ENCODE assay signal across 20 cellular contexts in genomic region chr2:208489687-208490086, GRCh38.
DNase-seq lines count a peak whose midpoint lies in the region; ATAC-seq and TF ChIP-seq lines count a peak whose summit lies in the region.
"Had no signal": no experiment of that assay in that cellular context is flagged by ENCODE, and none has a peak within 500 bp of the region (broad histone marks: within the 10 kb centered on the region; RNA-seq: fewer than 3 reads in every experiment).

No MANE protein-coding gene starts in this region.

- ATAC-seq in HG02870 (IDR thresholded peaks at IDR 0.05; ENCODE audit: unreplicated experiment): no peak

- no peaks in the 10 kb centered on the region for H3K36me3 ChIP-seq in hepatocyte (replicated peaks; ENCODE audit: insufficient read depth, low read depth)
- no peaks in the 10 kb centered on the region for H3K36me3 ChIP-seq in esophagus squamous epithelium
- H3K36me3 ChIP-seq: neural progenitor cell, tibial nerve had no signal

- intact Hi-C loops in esophagus squamous epithelium (cut with DNase I): no loop called here

- H4K20me1 ChIP-seq in hepatocyte (ENCODE audit: insufficient read depth, poor library complexity, severe bottlenecking): no peaks in the 10 kb centered on the region

- no peak overlapping the region for H3K4me3 ChIP-seq in hepatocyte
- no peak overlapping the region for H3K4me3 ChIP-seq in esophagus squamous epithelium
- H3K4me3 ChIP-seq: neural progenitor cell, PC-9, tibial nerve had no signal

- no peak for TF ChIP-seq POLR2A in esophagus squamous epithelium (IDR thresholded peaks at IDR 0.05)

- H3K4me1 ChIP-seq in hepatocyte (ENCODE audit: insufficient read depth) (peaks cover 6% of the 10 kb centered on the region), esophagus squamous epithelium (peaks cover 0 to 5% (median 0%) of the 10 kb centered on the region in 3 donors)
- H3K4me1 ChIP-seq: tibial nerve had no signal

- WGBS in hepatocyte (ENCODE audit: low lambda C conversion rate, missing lambda C conversion rate): 23% methylated on average over 2 of the region's 2 CpGs
- WGBS in esophagus squamous epithelium, 2 donors: 0 to 11% methylated on average over 2 of the region's 2 CpGs

- no peaks in the 10 kb centered on the region for H3K9me2 ChIP-seq in hepatocyte (replicated peaks; ENCODE audit: insufficient read depth)

- no peak overlapping the region for H3K4me2 ChIP-seq in hepatocyte
- H3K4me2 ChIP-seq: neural progenitor cell, PC-9 had no signal

- H3K27me3 ChIP-seq in hepatocyte: no peaks in the 10 kb centered on the region
- no peaks in the 10 kb centered on the region for H3K27me3 ChIP-seq in esophagus squamous epithelium
- H3K27me3 ChIP-seq: neural progenitor cell, tibial nerve had no signal

- H2AFZ ChIP-seq in hepatocyte: no peak overlapping the region
- H2AFZ ChIP-seq: neural progenitor cell, PC-9 had no signal

- peak; percentile 10 for TF ChIP-seq CTCF in hepatocyte (IDR thresholded peaks at IDR 0.05; ENCODE audit: poor library complexity)
- no peak for TF ChIP-seq CTCF in esophagus squamous epithelium (IDR thresholded peaks at IDR 0.05)

- no peaks in the 10 kb centered on the region for H3K9me3 ChIP-seq in hepatocyte (ENCODE audit: low read depth)
- H3K9me3 ChIP-seq in esophagus squamous epithelium: peaks cover 0 to 6% (median 4%) of the 10 kb centered on the region in 3 donors

- no peaks in the 10 kb centered on the region for H3K79me2 ChIP-seq in hepatocyte

- DNase-seq in DMS153 treated with DMSO at 0.1 percent for 48 hours (lab: John Stamatoyannopoulos, UW; ENCODE audit: unreplicated experiment) (peak; percentile 87), NCI-H1105 treated with DMSO at 0.1 percent for 48 hours (lab: John Stamatoyannopoulos, UW) (peak; percentile 89), NCI-H345 (lab: John Stamatoyannopoulos, UW) (peak; percentile 95), hepatocyte (ENCODE audit: low spot score) (no peak), OCI-M2 (lab: John Stamatoyannopoulos, UW; ENCODE audit: unreplicated experiment) (no peak), esophagus squamous epithelium (lab: John Stamatoyannopoulos, UW) (no peak)
- no peak for DNase-seq in activated effector memory CD4-positive, alpha-beta T cell treated with Interleukin-2 at 50 U/mL for 16 hours
- DNase-seq: activated CD4-positive, alpha-beta T cell treated with anti-CD3 and anti-CD28 coated beads for 48 hours; activated naive CD4-positive, alpha-beta T cell treated with Interleukin-2 at 50 U/mL for 16 hours; aorta; DND-41; H7; hippocampal formation; kidney; NCI-H446; PC-9; stimulated activated naive B cell treated with anti-CD40 and anti-IgM and Interleukin-4, amounts not matched to agents 10 μg/mL and 1 μg/mL and 100 μg/mL, for 72 hours had no signal

- H3K27ac ChIP-seq in hepatocyte: no peak overlapping the region
- H3K27ac ChIP-seq in esophagus squamous epithelium: no peak overlapping the region
- H3K27ac ChIP-seq: neural progenitor cell, PC-9, tibial nerve had no signal

Comparison
In these comparisons a context has a peak if more than half of its experiments do, and no peak if none do; other contexts are left out.
1. DNase-seq: peak in DMS153 treated with DMSO at 0.1 percent for 48 hours (single experiment), NCI-H1105 treated with DMSO at 0.1 percent for 48 hours (single experiment) and NCI-H345 (single experiment); none in hepatocyte (single experiment), OCI-M2 (single experiment), esophagus squamous epithelium (single experiment) and activated effector memory CD4-positive, alpha-beta T cell treated with Interleukin-2 at 50 U/mL for 16 hours (single experiment).